In the genomic region with DNA sequence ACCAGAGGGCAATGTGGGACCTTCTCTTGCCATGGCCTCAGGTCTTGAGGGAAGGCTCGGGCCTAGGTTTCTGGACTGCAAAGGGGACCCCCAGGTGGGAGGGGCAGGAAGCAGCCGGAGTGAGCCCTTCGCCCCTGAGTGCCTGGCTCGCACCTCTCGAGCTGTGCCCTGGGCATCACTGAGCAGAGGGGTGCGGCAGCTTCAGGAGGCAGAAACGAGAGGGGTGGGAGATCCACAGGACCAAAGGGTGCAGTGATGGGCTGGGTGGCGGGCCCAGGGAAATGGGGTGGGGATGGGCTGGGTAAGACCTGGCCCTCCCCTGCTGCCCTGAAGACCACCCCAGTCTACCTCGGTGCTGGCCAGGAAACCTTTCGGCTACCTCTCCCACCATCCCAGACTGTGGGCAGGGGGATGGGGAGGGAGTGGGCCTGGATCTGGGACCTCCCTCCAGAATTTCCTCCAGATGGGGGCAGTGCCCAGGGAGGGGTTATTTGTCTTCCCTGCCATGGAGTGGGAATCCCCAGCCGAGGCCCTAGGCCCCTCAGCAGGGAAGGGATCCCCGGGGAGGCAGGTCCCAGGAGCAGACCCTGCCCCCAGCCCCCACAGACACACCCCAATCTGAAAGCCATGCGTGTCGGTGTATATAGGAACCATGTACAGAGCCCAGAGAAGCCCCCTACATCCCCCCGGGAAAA, we compare ENCODE assay signal across 17 cellular contexts. TPM values are rescaled to one million over a fixed set of nuclear protein-coding genes. Genes with fewer than 3 reads are reported as not detected.
A peak's percentile ranks its signal among the peaks of the same experiment; 100 is the strongest.
DNase-seq lines count a peak whose midpoint lies in the region; ATAC-seq and TF ChIP-seq lines count a peak whose summit lies in the region.
"Had no signal": no experiment of that assay in that cellular context is flagged by ENCODE, and none has a peak within 500 bp of the region (broad histone marks: within the 10 kb centered on the region; RNA-seq: fewer than 3 reads in every experiment).

No MANE protein-coding gene starts in this region.

- H4K8ac ChIP-seq in mesenchymal stem cell (ENCODE audit: low read length), result no peak overlapping the region

- H3K9me3 ChIP-seq in RWPE2 (ENCODE audit: severe bottlenecking), result no peaks in the 10 kb centered on the region
- no peaks in the 10 kb centered on the region for H3K9me3 ChIP-seq in mesenchymal stem cell (ENCODE audit: control insufficient read depth, low read length)
- no peaks in the 10 kb centered on the region for H3K9me3 ChIP-seq in stomach smooth muscle (ENCODE audit: control insufficient read depth in 2 of 2, low read length in 2 of 2)
- H3K9me3 ChIP-seq in CD8-positive, alpha-beta memory T cell (ENCODE audit: low read length), result no peaks in the 10 kb centered on the region

- peak overlapping the region; percentile 31 for H2BK15ac ChIP-seq in mesenchymal stem cell (ENCODE audit: low read depth, poor library complexity, severe bottlenecking)

- H3K4me2 ChIP-seq in mesenchymal stem cell (ENCODE audit: low read length, poor library complexity, severe bottlenecking), result no peak overlapping the region

- H3K4me3 Mint-ChIP-seq in Calu3 (ENCODE audit: low read depth, unreplicated experiment), result no peak overlapping the region
- H3K4me3 Mint-ChIP-seq in CD8-positive, alpha-beta memory T cell, result no peak overlapping the region
- H3K4me3 Mint-ChIP-seq: CD4-positive, CD25-positive, alpha-beta regulatory T cell; HFFc6 had no signal

- no peaks in the 10 kb centered on the region for H3K36me3 Mint-ChIP-seq in Calu3 (ENCODE audit: insufficient read depth, unreplicated experiment)
- H3K36me3 Mint-ChIP-seq in CD8-positive, alpha-beta memory T cell, result peaks cover 4 to 34% (median 5%) of the 10 kb centered on the region in 3 donors

- intact Hi-C loops in Calu3 (cut with micrococcal nuclease; ENCODE audit: unreplicated experiment), result loop anchor here (5.0 kb wide), 3 partner anchors 82 to 313 kb away; no protein-coding TSS in a partner anchor

- no peak overlapping the region for H3K14ac ChIP-seq in mesenchymal stem cell (ENCODE audit: low read length in 2 of 2)

- TSS peak; percentile 30 for BruUV-seq in Calu3 (replicated peaks; lab: Mats Ljungman, UMichigan)

- H3K9ac ChIP-seq in mesenchymal stem cell (ENCODE audit: low read length), result no peak overlapping the region
- no peak overlapping the region for H3K9ac ChIP-seq in stomach smooth muscle (ENCODE audit: low read length in 2 of 2)

- H3K27ac ChIP-seq in RWPE2 (ENCODE audit: poor library complexity, severe bottlenecking) (no peak overlapping the region), mesenchymal stem cell (ENCODE audit: low read length, poor library complexity, severe bottlenecking) (no peak overlapping the region), stomach smooth muscle (ENCODE audit: low read length) (peak overlapping the region; percentile 24)
- H3K27ac ChIP-seq in CD8-positive, alpha-beta memory T cell (ENCODE audit: low read depth, low read length), result no peak overlapping the region

- no peaks in the 10 kb centered on the region for H3K4me1 Mint-ChIP-seq in Calu3 (ENCODE audit: low read depth, unreplicated experiment)
- peaks cover 25 to 35% (median 29%) of the 10 kb centered on the region in 3 donors for H3K4me1 Mint-ChIP-seq in CD8-positive, alpha-beta memory T cell

- peaks cover 13% of the 10 kb centered on the region for H3K79me1 ChIP-seq in mesenchymal stem cell (replicated peaks; ENCODE audit: low read length, poor library complexity, severe bottlenecking)

- H3K18ac ChIP-seq in mesenchymal stem cell (ENCODE audit: low read depth in 1 of 2, low read length in 2 of 2), result no peak overlapping the region

- H3K9me3 Mint-ChIP-seq in Calu3 (ENCODE audit: low read depth, unreplicated experiment), result no peaks in the 10 kb centered on the region
- H3K9me3 Mint-ChIP-seq in CD8-positive, alpha-beta memory T cell, result no peaks in the 10 kb centered on the region
- H3K9me3 Mint-ChIP-seq: CD4-positive, CD25-positive, alpha-beta regulatory T cell; HFFc6 had no signal

- H2BK5ac ChIP-seq in mesenchymal stem cell (ENCODE audit: low read depth, low read length, poor library complexity, severe bottlenecking), result no peak overlapping the region

- DNase-seq in Calu3 (no peak), RWPE2 (ENCODE audit: low spot score) (peak; percentile 46), mesenchymal stem cell (no peak), NCI-H1694 treated with DMSO at 0.1 percent for 48 hours (lab: John Stamatoyannopoulos, UW) (no peak)
- DNase-seq in stimulated activated CD4-positive, alpha-beta T cell treated with anti-CD3 and anti-CD28 coated beads, Interleukin-1b, Interleukin-23, amount 100 ng/mL, for 48 hours, result no peak
- no peak for DNase-seq in CD8-positive, alpha-beta memory T cell
- DNase-seq: ACHN; CD4-positive, CD25-positive, alpha-beta regulatory T cell; DMS53; HFFc6; NCI-H187 treated with DMSO at 0.1 percent for 48 hours; NCI-H446 treated with DMSO at 0.1 percent for 48 hours; NCI-H748 treated with DMSO at 0.1 percent for 48 hours had no signal

- ATAC-seq in RWPE2 (ENCODE audit: low read depth), result no peak
- no peak for ATAC-seq in HG02970 (IDR thresholded peaks at IDR 0.05; ENCODE audit: low FRiP score, unreplicated experiment)

- H3K27ac Mint-ChIP-seq in Calu3 (ENCODE audit: unreplicated experiment), result no peak overlapping the region
- H3K27ac Mint-ChIP-seq in CD8-positive, alpha-beta memory T cell, result no peak overlapping the region
- H3K27ac Mint-ChIP-seq: HFFc6 had no signal

- H3K27me3 ChIP-seq in RWPE2 (ENCODE audit: insufficient read depth, poor library complexity, severe bottlenecking), result no peaks in the 10 kb centered on the region
- no peaks in the 10 kb centered on the region for H3K27me3 ChIP-seq in mesenchymal stem cell (ENCODE audit: control insufficient read depth in 1 of 2, insufficient read depth in 1 of 2, low read length in 2 of 2)
- no peaks in the 10 kb centered on the region for H3K27me3 ChIP-seq in stomach smooth muscle (ENCODE audit: control insufficient read depth in 1 of 2, insufficient read depth in 2 of 2, low read length in 2 of 2)
- no peaks in the 10 kb centered on the region for H3K27me3 ChIP-seq in CD8-positive, alpha-beta memory T cell (ENCODE audit: insufficient read depth, low read length, poor library complexity, severe bottlenecking)

- H3K4ac ChIP-seq in mesenchymal stem cell (ENCODE audit: low read depth in 1 of 2, low read length in 2 of 2), result no peak overlapping the region

- no peak overlapping the region for H3K4me3 ChIP-seq in RWPE2 (ENCODE audit: severe bottlenecking)
- no peak overlapping the region for H3K4me3 ChIP-seq in mesenchymal stem cell (ENCODE audit: insufficient read depth in 1 of 2, low read depth in 1 of 2, low read length in 2 of 2)
- no peak overlapping the region for H3K4me3 ChIP-seq in stomach smooth muscle (ENCODE audit: low read length in 2 of 2)
- H3K4me3 ChIP-seq in CD8-positive, alpha-beta memory T cell (ENCODE audit: low read length), result no peak overlapping the region

- H2AK5ac ChIP-seq in mesenchymal stem cell (ENCODE audit: low read length, severe bottlenecking), result no peak overlapping the region

- H4K91ac ChIP-seq in mesenchymal stem cell (ENCODE audit: low read length), result no peak overlapping the region

- CTCF ChIA-PET in Calu3 (lab: Charles Lee), result no interaction called here
- CTCF ChIA-PET in CD8-positive, alpha-beta memory T cell (lab: Charles Lee), result interaction anchor here (4.6 kb wide), 1 partner anchor 69 kb away, joined by 75 read pairs; no protein-coding TSS in a partner anchor

- H2BK120ac ChIP-seq in mesenchymal stem cell (ENCODE audit: low read depth, low read length), result no peak overlapping the region

- no peak overlapping the region for H3K23ac ChIP-seq in mesenchymal stem cell (ENCODE audit: low read length in 2 of 2)

- no peak overlapping the region for H2AFZ ChIP-seq in mesenchymal stem cell (ENCODE audit: low read depth, low read length)

- POLR2A ChIA-PET in CD8-positive, alpha-beta memory T cell (lab: Charles Lee), result no interaction called here

- no peak overlapping the region for H2BK12ac ChIP-seq in mesenchymal stem cell (ENCODE audit: low read length in 2 of 2)

- H3K4me1 ChIP-seq in RWPE2 (ENCODE audit: insufficient read depth, poor library complexity, severe bottlenecking) (no peaks in the 10 kb centered on the region), mesenchymal stem cell (ENCODE audit: control insufficient read depth, insufficient read depth, low read depth, low read length) (peaks cover 15% of the 10 kb centered on the region), stomach smooth muscle (ENCODE audit: control insufficient read depth, insufficient read depth, low read length) (peaks cover 31% of the 10 kb centered on the region)
- peaks cover 17% of the 10 kb centered on the region for H3K4me1 ChIP-seq in CD8-positive, alpha-beta memory T cell (ENCODE audit: insufficient read depth, low read length)

- H3K36me3 ChIP-seq in RWPE2 (ENCODE audit: low read depth), result peaks cover 16% of the 10 kb centered on the region
- peaks cover 27 to 61% of the 10 kb centered on the region in 2 experiments for H3K36me3 ChIP-seq in mesenchymal stem cell (ENCODE audit: control insufficient read depth in 1 of 2, insufficient read depth in 2 of 2, low read depth in 1 of 2, low read length in 2 of 2)
- peaks cover 4 to 11% of the 10 kb centered on the region in 2 donors for H3K36me3 ChIP-seq in stomach smooth muscle (ENCODE audit: control insufficient read depth in 2 of 2, insufficient read depth in 2 of 2, low read length in 2 of 2)
- no peaks in the 10 kb centered on the region for H3K36me3 ChIP-seq in CD8-positive, alpha-beta memory T cell (ENCODE audit: insufficient read depth, low read length)

- H3K27me3 Mint-ChIP-seq in Calu3 (ENCODE audit: unreplicated experiment), result no peaks in the 10 kb centered on the region
- no peaks in the 10 kb centered on the region for H3K27me3 Mint-ChIP-seq in CD8-positive, alpha-beta memory T cell
- H3K27me3 Mint-ChIP-seq: CD4-positive, CD25-positive, alpha-beta regulatory T cell had no signal

- WGBS in mesenchymal stem cell, result 98% methylated on average over 12 of the region's 15 CpGs

- TF ChIP-seq CTCF in Calu3 (IDR thresholded peaks at IDR 0.05; ENCODE audit: unreplicated experiment) (no peak), RWPE2 (IDR thresholded peaks at IDR 0.05; ENCODE audit: poor library complexity, severe bottlenecking) (no peak)

RNA-seq across cellular contexts. Expression of gene A3GALT2, which starts 21.3 kb away (rescaled TPM):
- 0.61 TPM in 1 of 2 replicates, not detected in the other for total RNA-seq in Calu3 (2022)
- polyA plus RNA-seq in mesenchymal stem cell (2013, experiment 1 of 2), result 0.04 TPM
- polyA plus RNA-seq in mesenchymal stem cell (2013, experiment 2 of 2), result not detected
- not detected for total RNA-seq in CD8-positive, alpha-beta memory T cell
- not detected for polyA plus RNA-seq in CD8-positive, alpha-beta memory T cell
- total RNA-seq: CD4-positive, CD25-positive, alpha-beta regulatory T cell; H4; HFFc6; HT1080 had no signal
- polyA plus RNA-seq: CD4-positive, CD25-positive, alpha-beta regulatory T cell had no signal

RNA-seq across cellular contexts. Expression of gene ZNF362, which starts 43.3 kb away (rescaled TPM):
- total RNA-seq in Calu3 (2022), result 28.2 and 29.5 TPM in 2 replicates
- polyA plus RNA-seq in mesenchymal stem cell (2013, experiment 1 of 2), result 28.9 TPM
- 28.1 TPM for polyA plus RNA-seq in mesenchymal stem cell (2013, experiment 2 of 2)
- total RNA-seq in CD8-positive, alpha-beta memory T cell, result 1 to 10 TPM; 8.5 to 9.9 TPM
- polyA plus RNA-seq in CD8-positive, alpha-beta memory T cell, result 26.4 TPM
